Comparison of ENCODE assay signal across 21 cellular contexts in the genomic region with DNA sequence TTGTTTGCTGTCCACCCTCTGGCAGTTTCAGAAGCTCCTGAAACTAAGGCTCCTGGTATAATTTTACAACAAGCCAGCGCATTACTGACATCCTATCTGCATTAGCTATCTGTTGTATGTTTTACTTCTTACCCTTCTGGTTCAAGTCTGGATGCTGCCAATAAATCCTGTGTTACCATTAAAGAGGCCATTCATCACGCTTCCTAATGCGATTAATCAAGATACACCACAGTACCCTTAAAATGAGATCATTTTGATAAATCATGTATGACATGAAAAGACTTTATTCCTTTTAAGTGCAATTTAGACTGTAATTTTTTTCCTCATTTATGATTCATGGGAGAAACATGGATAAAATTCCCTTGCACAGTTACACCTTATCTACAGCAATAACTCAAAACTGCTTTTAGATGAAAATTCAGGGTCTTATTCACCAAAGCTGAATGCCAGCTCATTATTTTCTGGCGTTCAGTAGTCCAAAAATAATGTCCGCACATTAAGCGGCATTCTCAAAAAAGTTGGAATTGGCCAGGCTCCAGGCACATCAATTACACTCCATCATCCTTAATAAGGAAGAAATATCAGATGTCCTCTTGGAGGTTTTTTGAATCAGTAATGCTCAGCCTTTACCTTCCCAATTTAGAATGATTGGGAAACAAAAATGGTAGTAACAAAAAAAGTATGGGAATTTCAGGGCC.
A peak's percentile ranks its signal among the peaks of the same experiment; 100 is the strongest.
DNase-seq lines count a peak whose midpoint lies in the region; ATAC-seq and TF ChIP-seq lines count a peak whose summit lies in the region.
"Had no signal": no experiment of that assay in that cellular context is flagged by ENCODE, and none has a peak within 500 bp of the region (broad histone marks: within the 10 kb centered on the region; RNA-seq: fewer than 3 reads in every experiment).

No MANE protein-coding gene starts in this region.

- H3K36me3 ChIP-seq in BJ (ENCODE audit: control insufficient read depth, insufficient read depth, low read length) (no peaks in the 10 kb centered on the region), esophagus squamous epithelium (no peaks in the 10 kb centered on the region)
- H3K36me3 ChIP-seq: BLaER1, colonic mucosa had no signal

- TF ChIP-seq CTCF in BJ (IDR thresholded peaks at IDR 0.05; ENCODE audit: insufficient read depth, low read depth, low read length) (no peak), esophagus squamous epithelium (IDR thresholded peaks at IDR 0.05) (no peak), retinal pigment epithelial cell (conservative IDR thresholded peaks at IDR 0.05; ENCODE audit: low read depth, low read length) (no peak)

- POLR2A ChIA-PET in BJ (lab: Charles Lee), result interaction anchor here (0.6 kb wide), 1 partner anchor 25 kb away, joined by 3 read pairs; no protein-coding TSS in a partner anchor

- peak overlapping the region in 3 of 4 donors; percentile 8 to 47 (median 18) for H3K27ac ChIP-seq in esophagus squamous epithelium
- H3K27ac ChIP-seq: BLaER1, colonic mucosa had no signal

- CTCF ChIA-PET in BJ (lab: Yijun Ruan, JAX), result interaction anchor here (0.7 to 1.7 kb wide), 4 partner anchors 14 to 909 kb away, joined by 3 to 4 read pairs (median 3); partner anchors contain the start of gene ZNF503

- no peak overlapping the region for H3K4me3 ChIP-seq in BJ (ENCODE audit: low read depth, low read length)
- H3K4me3 ChIP-seq in esophagus squamous epithelium, result no peak overlapping the region
- no peak overlapping the region for H3K4me3 ChIP-seq in retinal pigment epithelial cell (ENCODE audit: low read length)
- H3K4me3 ChIP-seq: BLaER1, colonic mucosa had no signal

- H3K4me1 Mint-ChIP-seq in effector memory CD8-positive, alpha-beta T cell (ENCODE audit: low read depth in 2 of 2), result no peaks in the 10 kb centered on the region

- H3K27ac Mint-ChIP-seq in effector memory CD8-positive, alpha-beta T cell, result no peak overlapping the region

- H3K36me3 Mint-ChIP-seq in effector memory CD8-positive, alpha-beta T cell (ENCODE audit: insufficient read depth), result no peaks in the 10 kb centered on the region

- no peaks in the 10 kb centered on the region for H3K27me3 Mint-ChIP-seq in effector memory CD8-positive, alpha-beta T cell

- TF ChIP-seq POLR2A in esophagus squamous epithelium (IDR thresholded peaks at IDR 0.05), result no peak

- H3K9me3 Mint-ChIP-seq in effector memory CD8-positive, alpha-beta T cell, result no peaks in the 10 kb centered on the region

- ATAC-seq in HG02610 (IDR thresholded peaks at IDR 0.05; ENCODE audit: unreplicated experiment), result no peak
- ATAC-seq in effector memory CD8-positive, alpha-beta T cell (replicated peaks), result no peak

- peak; percentile 26 for DNase-seq in BJ (ENCODE audit: low read depth)
- DNase-seq in NCI-H82 treated with DMSO at 0.1 percent for 48 hours (lab: John Stamatoyannopoulos, UW; ENCODE audit: unreplicated experiment), result peak; percentile 52
- DNase-seq in esophagus squamous epithelium (lab: John Stamatoyannopoulos, UW), result no peak
- DNase-seq in retinal pigment epithelial cell (ENCODE audit: low read depth), result peak; percentile 76
- no peak for DNase-seq in effector memory CD8-positive, alpha-beta T cell
- DNase-seq in COLO668 (lab: John Stamatoyannopoulos, UW; ENCODE audit: unreplicated experiment), result no peak
- DNase-seq in NCI-H187 (lab: John Stamatoyannopoulos, UW), result no peak
- DNase-seq: activated CD4-positive, alpha-beta T cell treated with anti-CD3 and anti-CD28 coated beads, Interleukin-2, amount 50 U/mL, for 4 hours; activated T-cell treated with anti-CD3 and anti-CD28 coated beads, Interleukin-2, amount 50 U/mL, for 48 hours; colonic mucosa; DMS153; erythroblast; HCEC 1CT; hypothalamus; KG1; left cardiac atrium; NCI-H146; NCI-H510A treated with DMSO at 0.1 percent for 48 hours; OCI-M1 had no signal

- no peak overlapping the region for H3K4me3 Mint-ChIP-seq in effector memory CD8-positive, alpha-beta T cell

- H3K4me1 ChIP-seq in esophagus squamous epithelium, result peaks cover 0 to 32% (median 0%) of the 10 kb centered on the region in 3 donors
- H3K4me1 ChIP-seq: colonic mucosa had no signal

- WGBS in esophagus squamous epithelium, 2 donors, result 85 to 89% methylated on average over 6 of the region's 6 CpGs

- intact Hi-C loops in esophagus squamous epithelium (cut with DNase I), result no loop called here

- no peaks in the 10 kb centered on the region for H3K9me3 ChIP-seq in esophagus squamous epithelium
- H3K9me3 ChIP-seq: BLaER1, colonic mucosa had no signal

- H3K27me3 ChIP-seq in BJ (ENCODE audit: control insufficient read depth, insufficient read depth, low read length) (no peaks in the 10 kb centered on the region), esophagus squamous epithelium (no peaks in the 10 kb centered on the region)
- H3K27me3 ChIP-seq: BLaER1, colonic mucosa had no signal

Comparison
In these comparisons a context has a peak if more than half of its experiments do, and no peak if none do; other contexts are left out.
1. DNase-seq: peak in BJ (single experiment), NCI-H82 treated with DMSO at 0.1 percent for 48 hours (single experiment) and retinal pigment epithelial cell (single experiment); none in esophagus squamous epithelium (single experiment), effector memory CD8-positive, alpha-beta T cell (0 of 3), COLO668 (single experiment) and NCI-H187 (0 of 2).